ENCODE assay signal across 1 cellular context in the genomic region with DNA sequence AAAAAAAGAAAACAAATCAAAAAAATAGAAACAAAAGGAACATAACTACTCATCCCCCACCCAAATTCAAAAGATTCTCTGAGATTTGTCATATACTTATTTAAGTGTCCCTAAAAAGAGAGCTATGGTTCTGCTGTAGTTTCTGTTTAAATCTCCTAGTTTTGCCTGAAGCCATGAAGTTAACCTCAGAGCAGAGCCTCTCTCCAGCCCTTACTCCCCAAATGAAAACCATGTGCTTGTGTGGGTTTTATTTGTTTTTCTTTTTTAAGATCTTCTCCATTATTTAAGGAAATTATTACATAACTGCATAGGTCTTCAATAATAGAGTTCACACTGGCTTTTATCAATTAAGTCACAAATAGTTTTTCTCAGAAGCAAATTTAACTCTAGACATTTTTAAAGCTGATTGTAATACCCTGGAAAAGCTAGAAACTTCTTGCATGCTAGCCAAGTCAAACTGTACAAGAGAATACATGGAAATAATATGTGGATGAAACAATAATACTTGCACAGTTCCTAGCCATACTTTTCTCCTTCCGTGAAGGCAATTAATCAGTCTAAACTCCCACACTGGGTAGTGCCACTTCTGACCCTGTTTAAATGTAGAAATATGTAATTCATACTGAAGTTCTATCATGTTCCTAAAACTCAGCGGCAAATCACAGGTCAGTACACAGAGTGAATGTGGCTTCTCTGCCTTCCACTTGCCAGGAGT.
TF ChIP-seq lines count a peak whose summit lies in the region.

No MANE protein-coding gene starts in this region.

TF ChIP-seq in GM23338, 12 proteins besides CTCF, POLR2A, EP300 and RAD21 (continued from another document):
- TF ChIP-seq, protein P1, sequence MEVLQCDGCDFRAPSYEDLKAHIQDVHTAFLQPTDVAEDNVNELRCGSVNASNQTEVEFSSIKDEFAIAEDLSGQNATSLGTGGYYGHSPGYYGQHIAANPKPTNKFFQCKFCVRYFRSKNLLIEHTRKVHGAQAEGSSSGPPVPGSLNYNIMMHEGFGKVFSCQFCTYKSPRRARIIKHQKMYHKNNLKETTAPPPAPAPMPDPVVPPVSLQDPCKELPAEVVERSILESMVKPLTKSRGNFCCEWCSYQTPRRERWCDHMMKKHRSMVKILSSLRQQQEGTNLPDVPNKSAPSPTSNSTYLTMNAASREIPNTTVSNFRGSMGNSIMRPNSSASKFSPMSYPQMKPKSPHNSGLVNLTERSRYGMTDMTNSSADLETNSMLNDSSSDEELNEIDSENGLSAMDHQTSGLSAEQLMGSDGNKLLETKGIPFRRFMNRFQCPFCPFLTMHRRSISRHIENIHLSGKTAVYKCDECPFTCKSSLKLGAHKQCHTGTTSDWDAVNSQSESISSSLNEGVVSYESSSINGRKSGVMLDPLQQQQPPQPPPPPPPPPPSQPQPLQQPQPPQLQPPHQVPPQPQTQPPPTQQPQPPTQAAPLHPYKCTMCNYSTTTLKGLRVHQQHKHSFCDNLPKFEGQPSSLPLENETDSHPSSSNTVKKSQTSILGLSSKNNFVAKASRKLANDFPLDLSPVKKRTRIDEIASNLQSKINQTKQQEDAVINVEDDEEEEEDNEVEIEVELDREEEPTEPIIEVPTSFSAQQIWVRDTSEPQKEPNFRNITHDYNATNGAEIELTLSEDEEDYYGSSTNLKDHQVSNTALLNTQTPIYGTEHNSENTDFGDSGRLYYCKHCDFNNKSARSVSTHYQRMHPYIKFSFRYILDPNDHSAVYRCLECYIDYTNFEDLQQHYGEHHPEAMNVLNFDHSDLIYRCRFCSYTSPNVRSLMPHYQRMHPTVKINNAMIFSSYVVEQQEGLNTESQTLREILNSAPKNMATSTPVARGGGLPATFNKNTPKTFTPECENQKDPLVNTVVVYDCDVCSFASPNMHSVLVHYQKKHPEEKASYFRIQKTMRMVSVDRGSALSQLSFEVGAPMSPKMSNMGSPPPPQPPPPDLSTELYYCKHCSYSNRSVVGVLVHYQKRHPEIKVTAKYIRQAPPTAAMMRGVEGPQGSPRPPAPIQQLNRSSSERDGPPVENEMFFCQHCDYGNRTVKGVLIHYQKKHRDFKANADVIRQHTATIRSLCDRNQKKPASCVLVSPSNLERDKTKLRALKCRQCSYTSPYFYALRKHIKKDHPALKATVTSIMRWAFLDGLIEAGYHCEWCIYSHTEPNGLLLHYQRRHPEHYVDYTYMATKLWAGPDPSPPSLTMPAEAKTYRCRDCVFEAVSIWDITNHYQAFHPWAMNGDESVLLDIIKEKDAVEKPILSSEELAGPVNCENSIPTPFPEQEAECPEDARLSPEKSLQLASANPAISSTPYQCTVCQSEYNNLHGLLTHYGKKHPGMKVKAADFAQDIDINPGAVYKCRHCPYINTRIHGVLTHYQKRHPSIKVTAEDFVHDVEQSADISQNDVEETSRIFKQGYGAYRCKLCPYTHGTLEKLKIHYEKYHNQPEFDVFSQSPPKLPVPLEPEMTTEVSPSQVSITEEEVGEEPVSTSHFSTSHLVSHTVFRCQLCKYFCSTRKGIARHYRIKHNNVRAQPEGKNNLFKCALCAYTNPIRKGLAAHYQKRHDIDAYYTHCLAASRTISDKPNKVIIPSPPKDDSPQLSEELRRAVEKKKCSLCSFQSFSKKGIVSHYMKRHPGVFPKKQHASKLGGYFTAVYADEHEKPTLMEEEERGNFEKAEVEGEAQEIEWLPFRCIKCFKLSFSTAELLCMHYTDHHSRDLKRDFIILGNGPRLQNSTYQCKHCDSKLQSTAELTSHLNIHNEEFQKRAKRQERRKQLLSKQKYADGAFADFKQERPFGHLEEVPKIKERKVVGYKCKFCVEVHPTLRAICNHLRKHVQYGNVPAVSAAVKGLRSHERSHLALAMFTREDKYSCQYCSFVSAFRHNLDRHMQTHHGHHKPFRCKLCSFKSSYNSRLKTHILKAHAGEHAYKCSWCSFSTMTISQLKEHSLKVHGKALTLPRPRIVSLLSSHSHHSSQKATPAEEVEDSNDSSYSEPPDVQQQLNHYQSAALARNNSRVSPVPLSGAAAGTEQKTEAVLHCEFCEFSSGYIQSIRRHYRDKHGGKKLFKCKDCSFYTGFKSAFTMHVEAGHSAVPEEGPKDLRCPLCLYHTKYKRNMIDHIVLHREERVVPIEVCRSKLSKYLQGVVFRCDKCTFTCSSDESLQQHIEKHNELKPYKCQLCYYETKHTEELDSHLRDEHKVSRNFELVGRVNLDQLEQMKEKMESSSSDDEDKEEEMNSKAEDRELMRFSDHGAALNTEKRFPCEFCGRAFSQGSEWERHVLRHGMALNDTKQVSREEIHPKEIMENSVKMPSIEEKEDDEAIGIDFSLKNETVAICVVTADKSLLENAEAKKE (CRISPR knock-in tag; IDR thresholded peaks at IDR 0.05): no peak
